In genomic region chr2:18455256-18455862, GRCh38 we compare ENCODE assay signal across 9 cellular contexts.
DNase-seq lines count a peak whose midpoint lies in the region; ATAC-seq, FAIRE-seq and TF ChIP-seq lines count a peak whose summit lies in the region.
"Had no signal": no experiment of that assay in that cellular context is flagged by ENCODE, and none has a peak within 500 bp of the region (broad histone marks: within the 10 kb centered on the region; RNA-seq: fewer than 3 reads in every experiment).

No MANE protein-coding gene starts in this region.

- H3K27ac ChIP-seq in 22Rv1 (no peak overlapping the region), brain microvascular endothelial cell (peak overlapping the region; percentile 17), keratinocyte (ENCODE audit: control insufficient read depth, insufficient read depth, low read length) (no peak overlapping the region)

- H4K20me1 ChIP-seq in keratinocyte (ENCODE audit: control insufficient read depth, extremely low read depth, insufficient read depth, low read length) = no peaks in the 10 kb centered on the region

- no peaks in the 10 kb centered on the region for H3K9me1 ChIP-seq in keratinocyte (ENCODE audit: control insufficient read depth, extremely low read depth, insufficient read depth, low read length)

- ATAC-seq in GM21717 (IDR thresholded peaks at IDR 0.05; ENCODE audit: unreplicated experiment) (no peak), HG02981 (IDR thresholded peaks at IDR 0.05; ENCODE audit: unreplicated experiment) (no peak)

- no peak overlapping the region for H3K4me3 Mint-ChIP-seq in activated T-helper 1 cell treated with anti-CD3 and anti-CD28 coated beads, Interleukin-12 subunit alpha, Interleukin-12 subunit beta, Interleukin-2, Interleukin-4 antibody, amounts not matched to agents 30 ng/mL and 10 ng/mL and 1 ng/mL, durations not matched to agents 14 hours and 24 hours and 36 hours

- no peaks in the 10 kb centered on the region for H3K4me1 ChIP-seq in keratinocyte (ENCODE audit: control insufficient read depth, extremely low read depth, insufficient read depth, low read length)

- FAIRE-seq in keratinocyte (lab: Jason Lieb, UNC) = no peak

- no peak overlapping the region for H2AFZ ChIP-seq in keratinocyte (ENCODE audit: control insufficient read depth, low read length)

- intact Hi-C loops in activated T-helper 1 cell treated with anti-CD3 and anti-CD28 coated beads, Interleukin-12 subunit alpha, Interleukin-12 subunit beta, Interleukin-2, Interleukin-4 antibody, amounts not matched to agents 30 ng/mL and 10 ng/mL and 1 ng/mL, durations not matched to agents 14 hours and 24 hours and 36 hours (cut with micrococcal nuclease) = no loop called here

- no peak overlapping the region for H3K4me2 ChIP-seq in keratinocyte (ENCODE audit: control insufficient read depth, extremely low read depth, insufficient read depth, low read depth, low read length)

- H3K4me1 Mint-ChIP-seq in activated T-helper 1 cell treated with anti-CD3 and anti-CD28 coated beads, Interleukin-12 subunit alpha, Interleukin-12 subunit beta, Interleukin-2, Interleukin-4 antibody, amounts not matched to agents 30 ng/mL and 10 ng/mL and 1 ng/mL, durations not matched to agents 14 hours and 24 hours and 36 hours (ENCODE audit: low read depth) = no peaks in the 10 kb centered on the region

- H3K27ac Mint-ChIP-seq in activated T-helper 1 cell treated with anti-CD3 and anti-CD28 coated beads, Interleukin-12 subunit alpha, Interleukin-12 subunit beta, Interleukin-2, Interleukin-4 antibody, amounts not matched to agents 30 ng/mL and 10 ng/mL and 1 ng/mL, durations not matched to agents 14 hours and 24 hours and 36 hours = no peak overlapping the region

- no peaks in the 10 kb centered on the region for H3K79me2 ChIP-seq in keratinocyte (ENCODE audit: control insufficient read depth, insufficient read depth, low read length)

- H3K36me3 ChIP-seq in brain microvascular endothelial cell (replicated peaks) (no peaks in the 10 kb centered on the region), keratinocyte (ENCODE audit: control insufficient read depth in 2 of 2, extremely low read depth in 1 of 2, insufficient read depth in 2 of 2, low read length in 2 of 2) (no peaks in the 10 kb centered on the region)

- dilution Hi-C loops in keratinocyte (cut with MboI; ENCODE audit: extremely low pct_ligation_motif_present, low sequenced_read_pairs) = no loop called here

- H3K27me3 ChIP-seq in brain microvascular endothelial cell (replicated peaks) (no peaks in the 10 kb centered on the region), keratinocyte (ENCODE audit: control insufficient read depth, extremely low read depth, insufficient read depth, low read length) (no peaks in the 10 kb centered on the region)

- TF ChIP-seq CTCF in 22Rv1 (IDR thresholded peaks at IDR 0.05) (peak; percentile 35), HFF-Myc (IDR thresholded peaks at IDR 0.05; ENCODE audit: low read depth, low read length, missing control alignments) (peak; percentile 53), brain microvascular endothelial cell (IDR thresholded peaks at IDR 0.05; ENCODE audit: low read depth, low read length, missing control alignments) (peak; percentile 67), keratinocyte (optimal IDR thresholded peaks at IDR 0.05 in 1 of 3, IDR thresholded peaks at IDR 0.05 in 1 of 3, conservative IDR thresholded peaks at IDR 0.05 in 1 of 3; ENCODE audit: extremely low read depth in 1 of 3, insufficient read depth in 2 of 3, low read length in 3 of 3) (peak in 2 of 3 experiments; percentile 18 to 38)

- H3K9me3 Mint-ChIP-seq in activated T-helper 1 cell treated with anti-CD3 and anti-CD28 coated beads, Interleukin-12 subunit alpha, Interleukin-12 subunit beta, Interleukin-2, Interleukin-4 antibody, amounts not matched to agents 30 ng/mL and 10 ng/mL and 1 ng/mL, durations not matched to agents 14 hours and 24 hours and 36 hours = no peaks in the 10 kb centered on the region

- in situ Hi-C loops in brain microvascular endothelial cell (cut with HindIII; ENCODE audit: low pct_ligation_motif_present, low sequenced_read_pairs) = no loop called here

- no peak overlapping the region for H3K9ac ChIP-seq in keratinocyte (ENCODE audit: control insufficient read depth, extremely low read depth, insufficient read depth, low read length)

- DNase-seq in HFF-Myc (ENCODE audit: extremely low read depth, low read depth) = no peak
- DNase-seq in brain microvascular endothelial cell = peak; percentile 47
- no peak for DNase-seq in keratinocyte (ENCODE audit: low read depth, low spot score)
- DNase-seq in cerebellar nuclear complex (lab: John Stamatoyannopoulos, UW) = no peak
- no peak for DNase-seq in activated T-helper 1 cell treated with anti-CD3 and anti-CD28 coated beads, Interleukin-12 subunit alpha, Interleukin-12 subunit beta, Interleukin-2, Interleukin-4 antibody, amounts not matched to agents 30 ng/mL and 10 ng/mL and 1 ng/mL, durations not matched to agents 14 hours and 24 hours and 36 hours (ENCODE audit: low spot score)
- DNase-seq: MM.1S had no signal

- H3K36me3 Mint-ChIP-seq in activated T-helper 1 cell treated with anti-CD3 and anti-CD28 coated beads, Interleukin-12 subunit alpha, Interleukin-12 subunit beta, Interleukin-2, Interleukin-4 antibody, amounts not matched to agents 30 ng/mL and 10 ng/mL and 1 ng/mL, durations not matched to agents 14 hours and 24 hours and 36 hours (ENCODE audit: low read depth) = no peaks in the 10 kb centered on the region

- H3K4me3 ChIP-seq in HFF-Myc (replicated peaks; ENCODE audit: low read depth, low read length) (no peak overlapping the region), brain microvascular endothelial cell (ENCODE audit: low read depth, low read length) (no peak overlapping the region), keratinocyte (ENCODE audit: control insufficient read depth in 2 of 3, extremely low read depth in 1 of 3, insufficient read depth in 2 of 3, low read depth in 1 of 3, low read length in 3 of 3) (no peak overlapping the region)

- H3K27me3 Mint-ChIP-seq in activated T-helper 1 cell treated with anti-CD3 and anti-CD28 coated beads, Interleukin-12 subunit alpha, Interleukin-12 subunit beta, Interleukin-2, Interleukin-4 antibody, amounts not matched to agents 30 ng/mL and 10 ng/mL and 1 ng/mL, durations not matched to agents 14 hours and 24 hours and 36 hours (ENCODE audit: insufficient read depth) = peaks cover 6% of the 10 kb centered on the region

- H3K9me3 ChIP-seq in keratinocyte (ENCODE audit: control insufficient read depth, low read depth, low read length) = no peaks in the 10 kb centered on the region
